In the genomic region with DNA sequence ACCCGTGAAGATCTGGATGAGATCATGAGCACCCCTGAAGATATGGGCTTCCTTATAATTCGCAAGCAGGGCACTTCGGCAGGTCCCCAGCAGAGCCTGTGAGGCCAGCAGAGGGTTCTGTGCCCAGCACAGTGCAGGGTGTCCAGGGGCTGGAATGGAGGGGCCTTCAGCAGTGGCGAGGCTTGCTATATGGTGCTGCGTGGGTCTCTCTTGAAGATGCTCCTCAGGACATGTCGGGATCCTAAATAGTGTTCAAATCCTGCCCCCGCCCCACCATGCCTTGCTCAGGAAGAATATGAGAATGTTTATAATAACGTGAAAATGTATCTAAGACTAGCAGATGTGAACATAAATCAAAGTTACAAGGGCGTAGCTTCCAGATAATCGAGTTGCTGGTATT, we compare ENCODE assay signal across 18 cellular contexts.
DNase-seq lines count a peak whose midpoint lies in the region; ATAC-seq lines count a peak whose summit lies in the region.
"Had no signal": no experiment of that assay in that cellular context is flagged by ENCODE, and none has a peak within 500 bp of the region (broad histone marks: within the 10 kb centered on the region; RNA-seq: fewer than 3 reads in every experiment).

No MANE protein-coding gene starts in this region.

- H3K27ac ChIP-seq in substantia nigra (ENCODE audit: low read depth, low read length, poor library complexity, severe bottlenecking), result no peak overlapping the region
- H3K27ac ChIP-seq: neutrophil had no signal

- DNase-seq in activated CD4-positive, alpha-beta memory T cell treated with anti-CD3 and anti-CD28 coated beads for 36 hours, result no peak
- DNase-seq in activated CD4-positive, alpha-beta memory T cell treated with anti-CD3 and anti-CD28 coated beads, Interleukin-2, amount 10 ng/mL, durations not matched to agents 7 days and 5 days, result no peak
- DNase-seq in T-cell, result no peak
- DNase-seq in immature natural killer cell, result no peak
- DNase-seq in NCI-H128 (lab: John Stamatoyannopoulos, UW; ENCODE audit: unreplicated experiment), result no peak
- no peak for DNase-seq in substantia nigra (lab: John Stamatoyannopoulos, UW)
- DNase-seq: activated naive CD4-positive, alpha-beta T cell treated with Interleukin-2 at 50 U/mL for 16 hours; DMS79; midbrain; NCI-H2081 treated with DMSO at 0.1 percent for 48 hours; NCI-H524 treated with DMSO at 0.1 percent for 48 hours; SHP77; stimulated activated CD4-positive, alpha-beta T cell treated with anti-CD3 and anti-CD28 coated beads, Interleukin-2, amount 100 ng/mL, for 48 hours had no signal

- no peaks in the 10 kb centered on the region for H3K9me3 Mint-ChIP-seq in activated CD4-positive, alpha-beta memory T cell treated with anti-CD3 and anti-CD28 coated beads for 36 hours
- no peaks in the 10 kb centered on the region for H3K9me3 Mint-ChIP-seq in activated CD4-positive, alpha-beta memory T cell treated with anti-CD3 and anti-CD28 coated beads, Interleukin-2, amount 10 ng/mL, durations not matched to agents 7 days and 5 days
- no peaks in the 10 kb centered on the region for H3K9me3 Mint-ChIP-seq in T-cell
- H3K9me3 Mint-ChIP-seq in immature natural killer cell, result no peaks in the 10 kb centered on the region
- H3K9me3 Mint-ChIP-seq in stimulated activated memory B cell treated with anti-CD40 and anti-IgM and Interleukin-4, amounts not matched to agents 10 μg/mL and 1 μg/mL and 100 μg/mL, for 72 hours, result no peaks in the 10 kb centered on the region

- peaks cover 27% of the 10 kb centered on the region for H3K36me3 Mint-ChIP-seq in activated CD4-positive, alpha-beta memory T cell treated with anti-CD3 and anti-CD28 coated beads for 36 hours
- H3K36me3 Mint-ChIP-seq in activated CD4-positive, alpha-beta memory T cell treated with anti-CD3 and anti-CD28 coated beads, Interleukin-2, amount 10 ng/mL, durations not matched to agents 7 days and 5 days (ENCODE audit: low read depth), result peaks cover 56% of the 10 kb centered on the region
- peaks cover 13% of the 10 kb centered on the region for H3K36me3 Mint-ChIP-seq in T-cell
- peaks cover 0 to 10% (median 7%) of the 10 kb centered on the region in 3 donors for H3K36me3 Mint-ChIP-seq in immature natural killer cell
- peaks cover 37% of the 10 kb centered on the region for H3K36me3 Mint-ChIP-seq in stimulated activated memory B cell treated with anti-CD40 and anti-IgM and Interleukin-4, amounts not matched to agents 10 μg/mL and 1 μg/mL and 100 μg/mL, for 72 hours

- H3K4me3 Mint-ChIP-seq in activated CD4-positive, alpha-beta memory T cell treated with anti-CD3 and anti-CD28 coated beads for 36 hours, result no peak overlapping the region
- H3K4me3 Mint-ChIP-seq in activated CD4-positive, alpha-beta memory T cell treated with anti-CD3 and anti-CD28 coated beads, Interleukin-2, amount 10 ng/mL, durations not matched to agents 7 days and 5 days, result no peak overlapping the region
- H3K4me3 Mint-ChIP-seq in T-cell (no peak overlapping the region), immature natural killer cell (no peak overlapping the region)
- H3K4me3 Mint-ChIP-seq in stimulated activated memory B cell treated with anti-CD40 and anti-IgM and Interleukin-4, amounts not matched to agents 10 μg/mL and 1 μg/mL and 100 μg/mL, for 72 hours, result no peak overlapping the region

- H3K27me3 Mint-ChIP-seq in activated CD4-positive, alpha-beta memory T cell treated with anti-CD3 and anti-CD28 coated beads for 36 hours, result no peaks in the 10 kb centered on the region
- H3K27me3 Mint-ChIP-seq in activated CD4-positive, alpha-beta memory T cell treated with anti-CD3 and anti-CD28 coated beads, Interleukin-2, amount 10 ng/mL, durations not matched to agents 7 days and 5 days, result no peaks in the 10 kb centered on the region
- H3K27me3 Mint-ChIP-seq in T-cell (no peaks in the 10 kb centered on the region), immature natural killer cell (ENCODE audit: low read depth in 3 of 3) (peaks cover 0 to 9% (median 8%) of the 10 kb centered on the region in 3 donors)
- no peaks in the 10 kb centered on the region for H3K27me3 Mint-ChIP-seq in stimulated activated memory B cell treated with anti-CD40 and anti-IgM and Interleukin-4, amounts not matched to agents 10 μg/mL and 1 μg/mL and 100 μg/mL, for 72 hours

- POLR2A ChIA-PET in activated CD4-positive, alpha-beta memory T cell treated with anti-CD3 and anti-CD28 coated beads for 36 hours (lab: Charles Lee), result no interaction called here
- POLR2A ChIA-PET in activated CD4-positive, alpha-beta memory T cell treated with anti-CD3 and anti-CD28 coated beads, Interleukin-2, amount 10 ng/mL, durations not matched to agents 7 days and 5 days (lab: Charles Lee), result interaction anchor here (1.0 kb wide), 1 partner anchor 65 kb away, joined by 3 read pairs; no protein-coding TSS in a partner anchor
- POLR2A ChIA-PET in T-cell (lab: Charles Lee), result no interaction called here

- ATAC-seq in T-cell (replicated peaks in 1 of 4) (no peak), HG02759 (IDR thresholded peaks at IDR 0.05; ENCODE audit: unreplicated experiment) (no peak)
- no peak for ATAC-seq in stimulated activated memory B cell treated with anti-CD40 and anti-IgM and Interleukin-4, amounts not matched to agents 10 μg/mL and 1 μg/mL and 100 μg/mL, for 72 hours
- ATAC-seq: activated CD4-positive, CD25-positive, alpha-beta regulatory T cell treated with anti-CD3 and anti-CD28 coated beads, Interleukin-2, amount 50 U/mL, for 24 hours; K562 had no signal

- peaks cover 56% of the 10 kb centered on the region for H3K4me1 Mint-ChIP-seq in activated CD4-positive, alpha-beta memory T cell treated with anti-CD3 and anti-CD28 coated beads for 36 hours (ENCODE audit: low read depth)
- H3K4me1 Mint-ChIP-seq in activated CD4-positive, alpha-beta memory T cell treated with anti-CD3 and anti-CD28 coated beads, Interleukin-2, amount 10 ng/mL, durations not matched to agents 7 days and 5 days, result peaks cover 22% of the 10 kb centered on the region
- peaks cover 44 to 64% (median 55%) of the 10 kb centered on the region in 3 donors for H3K4me1 Mint-ChIP-seq in T-cell
- H3K4me1 Mint-ChIP-seq in immature natural killer cell, result peaks cover 49 to 80% of the 10 kb centered on the region in 2 donors
- peaks cover 36% of the 10 kb centered on the region for H3K4me1 Mint-ChIP-seq in stimulated activated memory B cell treated with anti-CD40 and anti-IgM and Interleukin-4, amounts not matched to agents 10 μg/mL and 1 μg/mL and 100 μg/mL, for 72 hours

- intact Hi-C loops in activated CD4-positive, alpha-beta memory T cell treated with anti-CD3 and anti-CD28 coated beads for 36 hours (cut with micrococcal nuclease), result no loop called here

- H3K27ac Mint-ChIP-seq in activated CD4-positive, alpha-beta memory T cell treated with anti-CD3 and anti-CD28 coated beads for 36 hours, result peak overlapping the region; percentile 68
- no peak overlapping the region for H3K27ac Mint-ChIP-seq in activated CD4-positive, alpha-beta memory T cell treated with anti-CD3 and anti-CD28 coated beads, Interleukin-2, amount 10 ng/mL, durations not matched to agents 7 days and 5 days
- peak overlapping the region; percentile 17 to 37 for H3K27ac Mint-ChIP-seq in T-cell
- peak overlapping the region in 5 of 6 donors; percentile 19 to 46 (median 28) for H3K27ac Mint-ChIP-seq in immature natural killer cell
- peak overlapping the region; percentile 48 for H3K27ac Mint-ChIP-seq in stimulated activated memory B cell treated with anti-CD40 and anti-IgM and Interleukin-4, amounts not matched to agents 10 μg/mL and 1 μg/mL and 100 μg/mL, for 72 hours

- CTCF ChIA-PET in activated CD4-positive, alpha-beta memory T cell treated with anti-CD3 and anti-CD28 coated beads for 36 hours (lab: Charles Lee), result no interaction called here
- CTCF ChIA-PET in activated CD4-positive, alpha-beta memory T cell treated with anti-CD3 and anti-CD28 coated beads, Interleukin-2, amount 10 ng/mL, durations not matched to agents 7 days and 5 days (lab: Charles Lee), result no interaction called here
- CTCF ChIA-PET in T-cell (lab: Charles Lee), result no interaction called here
